In genomic region chr11:26271666-26272065, GRCh38 we compare ENCODE assay signal across 7 cellular contexts.
"Had no signal": no experiment of that assay in that cellular context is flagged by ENCODE, and none has a peak within 500 bp of the region (broad histone marks: within the 10 kb centered on the region; RNA-seq: fewer than 3 reads in every experiment).

No MANE protein-coding gene starts in this region.

- FAIRE-seq: G401.6, GM12878, GM12891, GM12892, GM18507, GM19239 had no signal

- DNase-seq: GF-D8 had no signal

- ATAC-seq: GM12878 had no signal

- H3K4me3 ChIP-seq: GM12878 had no signal
